8 cellular contexts compared by ENCODE assay signal in genomic region chr2:197159681-197160211, GRCh38.
DNase-seq lines count a peak whose midpoint lies in the region; ATAC-seq and TF ChIP-seq lines count a peak whose summit lies in the region.

No MANE protein-coding gene starts in this region.

- H3K36me3 ChIP-seq in adrenal gland (replicated peaks in 1 of 2), result no peaks in the 10 kb centered on the region

- intact Hi-C loops in adrenal gland (cut with DNase I), result loop anchor here in 1 of 2 donors (5.0 kb wide), 1 partner anchor 42 kb away; no protein-coding TSS in a partner anchor

- peak; percentile 96 for DNase-seq in HT1080 (ENCODE audit: low read depth)
- peak in 5 of 7 donors; percentile 44 to 59 (median 56) for DNase-seq in adrenal gland
- DNase-seq in renal cortical epithelial cell (ENCODE audit: low read depth), result peak; percentile 90
- no peak for DNase-seq in NCI-H82 (lab: John Stamatoyannopoulos, UW)
- DNase-seq in GM10266 (ENCODE audit: extremely low spot score), result no peak
- no peak for DNase-seq in midbrain (lab: John Stamatoyannopoulos, UW)

- no peak for TF ChIP-seq CTCF in adrenal gland (IDR thresholded peaks at IDR 0.05)
- no peak for TF ChIP-seq CTCF in GM10266 (IDR thresholded peaks at IDR 0.05; ENCODE audit: control insufficient read depth, insufficient read depth, low read depth, missing control alignments)

- TF ChIP-seq POLR2A in adrenal gland (IDR thresholded peaks at IDR 0.05), result no peak

- peaks cover 23 to 29% of the 10 kb centered on the region in 2 donors for H3K4me1 ChIP-seq in adrenal gland (replicated peaks in 1 of 2)

- ATAC-seq in GM18907 (IDR thresholded peaks at IDR 0.05; ENCODE audit: unreplicated experiment) (peak; percentile 82), GM19395 (IDR thresholded peaks at IDR 0.05; ENCODE audit: unreplicated experiment) (no peak)

- H3K4me3 ChIP-seq in adrenal gland, result no peak overlapping the region

- no peaks in the 10 kb centered on the region for H3K9me3 ChIP-seq in adrenal gland (replicated peaks in 1 of 3)

- H3K27me3 ChIP-seq in adrenal gland, result no peaks in the 10 kb centered on the region

- WGBS in adrenal gland, 4 donors, result 41 to 55% (median 47%) methylated on average over 4 of the region's 4 CpGs

- peak overlapping the region; percentile 33 to 83 (median 72) for H3K27ac ChIP-seq in adrenal gland

Comparison
In these comparisons a context has a peak if more than half of its experiments do, and no peak if none do; other contexts are left out.
1. DNase-seq: peak in HT1080 (single experiment), adrenal gland (5 of 7) and renal cortical epithelial cell (single experiment); none in NCI-H82 (single experiment), GM10266 (single experiment) and midbrain (single experiment).